8 cellular contexts compared by ENCODE assay signal in genomic region chr15:78709263-78709882, GRCh38.
DNase-seq lines count a peak whose midpoint lies in the region; ATAC-seq and TF ChIP-seq lines count a peak whose summit lies in the region.

No MANE protein-coding gene starts in this region.

- no peaks in the 10 kb centered on the region for H3K36me3 ChIP-seq in OCI-LY1 (ENCODE audit: insufficient read depth, low read length)

- H2AFZ ChIP-seq in OCI-LY1 (ENCODE audit: low read length), result no peak overlapping the region

- H3K27me3 ChIP-seq in OCI-LY1 (ENCODE audit: insufficient read depth, low read length), result no peaks in the 10 kb centered on the region

- peak; percentile 37 for DNase-seq in GDM1 (lab: John Stamatoyannopoulos, UW)
- peak; percentile 54 for DNase-seq in activated T-cell treated with anti-CD3 and anti-CD28 coated beads for 1 hour (ENCODE audit: low read depth)
- no peak for DNase-seq in epithelial cell of proximal tubule (ENCODE audit: low read depth)
- peak; percentile 54 for DNase-seq in natural killer cell
- DNase-seq in stimulated activated effector memory CD8-positive, alpha-beta T cell treated with anti-CD3 and anti-CD28 coated beads, Interleukin-12 subunit alpha, Interleukin-12 subunit beta, amount 100 ng/mL, for 72 hours (ENCODE audit: low spot score in 2 of 2), result peak; percentile 59 to 82

- no peak overlapping the region for H3K27ac ChIP-seq in OCI-LY1 (ENCODE audit: low read depth, low read length, poor library complexity, severe bottlenecking)

- no peak overlapping the region for H3K9ac ChIP-seq in OCI-LY1 (ENCODE audit: low read length)

- TF ChIP-seq CTCF in OCI-LY1 (IDR thresholded peaks at IDR 0.05; ENCODE audit: low read length) (peak; percentile 83), epithelial cell of proximal tubule (conservative IDR thresholded peaks at IDR 0.05; ENCODE audit: low read depth, low read length) (peak; percentile 87), natural killer cell (IDR thresholded peaks at IDR 0.05) (peak; percentile 86)

- H3K4me1 Mint-ChIP-seq in natural killer cell, result peaks cover 12 to 21% of the 10 kb centered on the region in 2 donors
- H3K4me1 Mint-ChIP-seq in stimulated activated effector memory CD8-positive, alpha-beta T cell treated with anti-CD3 and anti-CD28 coated beads, Interleukin-12 subunit alpha, Interleukin-12 subunit beta, amount 100 ng/mL, for 72 hours, result no peaks in the 10 kb centered on the region

- no peaks in the 10 kb centered on the region for H3K79me2 ChIP-seq in OCI-LY1 (ENCODE audit: insufficient read depth, low read length)

- H3K9me3 Mint-ChIP-seq in natural killer cell, result no peaks in the 10 kb centered on the region
- no peaks in the 10 kb centered on the region for H3K9me3 Mint-ChIP-seq in stimulated activated effector memory CD8-positive, alpha-beta T cell treated with anti-CD3 and anti-CD28 coated beads, Interleukin-12 subunit alpha, Interleukin-12 subunit beta, amount 100 ng/mL, for 72 hours

- H3K4me3 ChIP-seq in OCI-LY1 (ENCODE audit: low read depth, low read length, poor library complexity, severe bottlenecking) (no peak overlapping the region), epithelial cell of proximal tubule (ENCODE audit: low read depth, low read length) (peak overlapping the region; percentile 33)

- no peaks in the 10 kb centered on the region for H3K36me3 Mint-ChIP-seq in natural killer cell
- H3K36me3 Mint-ChIP-seq in stimulated activated effector memory CD8-positive, alpha-beta T cell treated with anti-CD3 and anti-CD28 coated beads, Interleukin-12 subunit alpha, Interleukin-12 subunit beta, amount 100 ng/mL, for 72 hours, result no peaks in the 10 kb centered on the region

- H3K4me2 ChIP-seq in OCI-LY1 (ENCODE audit: low read length), result no peak overlapping the region

- no peaks in the 10 kb centered on the region for H3K4me1 ChIP-seq in OCI-LY1 (ENCODE audit: insufficient read depth, low read length, severe bottlenecking)

- no peak overlapping the region for H3K27ac Mint-ChIP-seq in natural killer cell
- no peak overlapping the region for H3K27ac Mint-ChIP-seq in stimulated activated effector memory CD8-positive, alpha-beta T cell treated with anti-CD3 and anti-CD28 coated beads, Interleukin-12 subunit alpha, Interleukin-12 subunit beta, amount 100 ng/mL, for 72 hours

- H3K4me3 Mint-ChIP-seq in natural killer cell, result no peak overlapping the region
- H3K4me3 Mint-ChIP-seq in stimulated activated effector memory CD8-positive, alpha-beta T cell treated with anti-CD3 and anti-CD28 coated beads, Interleukin-12 subunit alpha, Interleukin-12 subunit beta, amount 100 ng/mL, for 72 hours, result no peak overlapping the region

- H3K9me2 ChIP-seq in OCI-LY1 (ENCODE audit: low read depth, low read length), result no peaks in the 10 kb centered on the region

- H3K9me3 ChIP-seq in OCI-LY1 (ENCODE audit: low read length), result no peaks in the 10 kb centered on the region

- intact Hi-C loops in natural killer cell (cut with micrococcal nuclease), result loop anchor here (1.0 kb wide), 1 partner anchor 91 kb away; no protein-coding TSS in a partner anchor

- H3F3A ChIP-seq in OCI-LY1 (ENCODE audit: insufficient read depth, low read length), result no peaks in the 10 kb centered on the region

- H3K27me3 Mint-ChIP-seq in natural killer cell (ENCODE audit: low read depth in 2 of 2), result peaks cover 25 to 54% of the 10 kb centered on the region in 2 donors

- no peaks in the 10 kb centered on the region for H4K20me1 ChIP-seq in OCI-LY1 (ENCODE audit: insufficient read depth, low read length)

- ATAC-seq in HG03196 (IDR thresholded peaks at IDR 0.05; ENCODE audit: unreplicated experiment) (peak; percentile 51), natural killer cell (peak; percentile 85 to 97 (median 89)), GM21360 (IDR thresholded peaks at IDR 0.05; ENCODE audit: unreplicated experiment) (no peak)
- peak; percentile 95 for ATAC-seq in stimulated activated effector memory CD8-positive, alpha-beta T cell treated with anti-CD3 and anti-CD28 coated beads, Interleukin-12 subunit alpha, Interleukin-12 subunit beta, amount 100 ng/mL, for 72 hours
